In the genomic region with DNA sequence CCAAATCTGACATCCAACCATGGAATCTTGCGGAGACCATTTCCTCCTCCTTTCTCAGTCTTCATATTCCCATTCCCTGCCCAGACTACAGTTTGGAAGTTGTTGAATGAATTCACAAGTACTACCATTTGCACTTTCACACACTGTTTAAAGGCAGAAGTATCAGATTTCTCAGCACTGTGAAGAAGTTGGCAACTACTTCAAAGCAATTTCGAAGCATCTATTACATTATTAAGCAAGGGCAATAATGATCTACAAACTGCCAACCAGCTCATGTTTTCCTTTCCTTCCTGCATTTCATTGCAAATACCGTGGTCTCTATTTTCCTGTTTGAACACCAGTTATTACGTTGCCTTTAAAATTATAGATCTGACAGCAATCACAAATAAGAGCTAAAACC, we compare ENCODE assay signal across 23 cellular contexts.
"Had no signal": no experiment of that assay in that cellular context is flagged by ENCODE, and none has a peak within 500 bp of the region (broad histone marks: within the 10 kb centered on the region; RNA-seq: fewer than 3 reads in every experiment).

No MANE protein-coding gene starts in this region.

- H3K27ac Mint-ChIP-seq: activated CD4-positive, alpha-beta memory T cell treated with anti-CD3 and anti-CD28 coated beads, Interleukin-2, amount 10 ng/mL, durations not matched to agents 7 days and 5 days; activated naive CD4-positive, alpha-beta T cell treated with anti-CD3 and anti-CD28 coated beads, Interleukin-2, amount 50 U/mL, for 72 hours; progenitor cell of endocrine pancreas; T-helper 17 cell; WTC11 had no signal

- ATAC-seq: activated naive CD4-positive, alpha-beta T cell treated with anti-CD3 and anti-CD28 coated beads, Interleukin-2, amount 50 U/mL, for 72 hours; activated T-cell treated with anti-CD3 and anti-CD28 coated beads, Interleukin-2, amount 50 U/mL, for 4 hours; body of pancreas; sciatic nerve; T-helper 17 cell; WTC11 had no signal

- DNase-seq: activated CD4-positive, alpha-beta memory T cell treated with anti-CD3 and anti-CD28 coated beads, Interleukin-2, amount 10 ng/mL, durations not matched to agents 7 days and 5 days; activated CD4-positive, alpha-beta T cell treated with anti-CD3 and anti-CD28 coated beads for 4 hours; activated effector memory CD4-positive, alpha-beta T cell treated with Interleukin-2 at 50 U/mL for 16 hours; activated T-cell treated with anti-CD3 and anti-CD28 coated beads, Interleukin-2, amount 50 U/mL, for 4 hours; body of pancreas; central memory CD4-positive, alpha-beta T cell; cortex of kidney; effector CD4-positive, alpha-beta T cell; esophagus squamous epithelium; foreskin fibroblast; hippocampal formation; mesenchymal stem cell; occipital lobe; stimulated activated CD4-positive, alpha-beta T cell treated with anti-CD3 and anti-CD28 coated beads, Interleukin-1b, Interleukin-23, amount 100 ng/mL, for 48 hours; stomach; T-helper 17 cell; testis; upper lobe of left lung had no signal

- H3K4me3 Mint-ChIP-seq: activated CD4-positive, alpha-beta memory T cell treated with anti-CD3 and anti-CD28 coated beads, Interleukin-2, amount 10 ng/mL, durations not matched to agents 7 days and 5 days; activated T-cell treated with anti-CD3 and anti-CD28 coated beads, Interleukin-2, amount 50 U/mL, for 4 hours; nephron; T-helper 17 cell; WTC11 had no signal

- H3K27ac ChIP-seq: body of pancreas, esophagus squamous epithelium, stomach, testis, upper lobe of left lung had no signal

- H3K4me3 ChIP-seq: body of pancreas, esophagus squamous epithelium, stomach, testis, upper lobe of left lung had no signal

- H3K36me3 Mint-ChIP-seq: activated naive CD4-positive, alpha-beta T cell treated with anti-CD3 and anti-CD28 coated beads, Interleukin-2, amount 50 U/mL, for 72 hours had no signal

- H3K27me3 ChIP-seq: body of pancreas, stomach, testis, upper lobe of left lung had no signal

- H3K9me3 ChIP-seq: body of pancreas, esophagus squamous epithelium, stomach, testis, upper lobe of left lung had no signal

- H3K4me1 ChIP-seq: testis had no signal

- H3K36me3 ChIP-seq: esophagus squamous epithelium, stomach, upper lobe of left lung had no signal

- H3K9me3 Mint-ChIP-seq: activated CD4-positive, alpha-beta memory T cell treated with anti-CD3 and anti-CD28 coated beads, Interleukin-2, amount 10 ng/mL, durations not matched to agents 7 days and 5 days; activated naive CD4-positive, alpha-beta T cell treated with anti-CD3 and anti-CD28 coated beads, Interleukin-2, amount 50 U/mL, for 72 hours; activated T-cell treated with anti-CD3 and anti-CD28 coated beads, Interleukin-2, amount 50 U/mL, for 4 hours; nephron had no signal
